11 cellular contexts compared by ENCODE assay signal in genomic region chr4:184513802-184514120, GRCh38. TPM values are rescaled to one million over a fixed set of nuclear protein-coding genes. Genes with fewer than 3 reads are reported as not detected.
DNase-seq lines count a peak whose midpoint lies in the region; ATAC-seq, FAIRE-seq and TF ChIP-seq lines count a peak whose summit lies in the region.
"Had no signal": no experiment of that assay in that cellular context is flagged by ENCODE, and none has a peak within 500 bp of the region (broad histone marks: within the 10 kb centered on the region; RNA-seq: fewer than 3 reads in every experiment).

No MANE protein-coding gene starts in this region.

- peaks cover 18% of the 10 kb centered on the region for H3K4me1 Mint-ChIP-seq in activated naive CD4-positive, alpha-beta T cell treated with anti-CD3 and anti-CD28 coated beads, Interleukin-2, amount 50 U/mL, for 24 hours

- TF ChIP-seq RAD21 in K562 (CRISPR knock-in tag; conservative IDR thresholded peaks at IDR 0.05 in 1 of 2, IDR thresholded peaks at IDR 0.05 in 1 of 2) = no peak

- no peak overlapping the region for H3K27ac ChIP-seq in K562 (ENCODE audit: extremely low read depth, low read depth, low read length)
- peak overlapping the region; percentile 21 to 48 (median 42) for H3K27ac ChIP-seq in upper lobe of left lung

- H3K4me3 ChIP-seq in K562 (no peak overlapping the region), upper lobe of left lung (no peak overlapping the region)

- no peak for TF ChIP-seq POLR2A in K562 (conservative IDR thresholded peaks at IDR 0.05)
- TF ChIP-seq POLR2A in upper lobe of left lung (IDR thresholded peaks at IDR 0.05) = no peak

- H3K27me3 ChIP-seq in K562 (ENCODE audit: control insufficient read depth in 2 of 2, insufficient read depth in 2 of 2, low read length in 2 of 2) (no peaks in the 10 kb centered on the region), upper lobe of left lung (no peaks in the 10 kb centered on the region)

- peaks cover 7% of the 10 kb centered on the region for H3K9me3 Mint-ChIP-seq in activated naive CD4-positive, alpha-beta T cell treated with anti-CD3 and anti-CD28 coated beads, Interleukin-2, amount 50 U/mL, for 24 hours

- H3K79me2 ChIP-seq in K562 (ENCODE audit: control insufficient read depth, insufficient read depth, low read length) = no peaks in the 10 kb centered on the region

- FAIRE-seq in K562 (lab: Jason Lieb, UNC) = no peak
- FAIRE-seq: islet of Langerhans had no signal

- H3K4me2 ChIP-seq in K562 (ENCODE audit: insufficient read depth, low read length) = peak overlapping the region; percentile 58; the same call in 1 of the 2 replicates

- POLR2A ChIA-PET in K562 (lab: Yijun Ruan, JAX) = interaction anchor here (0.6 kb wide), 1 partner anchor 203 kb away, joined by 3 read pairs; no protein-coding TSS in a partner anchor

- H3K36me3 ChIP-seq in K562 (ENCODE audit: control insufficient read depth, insufficient read depth, low read length) (no peaks in the 10 kb centered on the region), upper lobe of left lung (no peaks in the 10 kb centered on the region)

- no peak for TF ChIP-seq EP300 in K562 (IDR thresholded peaks at IDR 0.05; ENCODE audit: low read length)
- no peak for TF ChIP-seq EP300 in upper lobe of left lung (IDR thresholded peaks at IDR 0.05)

- H3K36me3 Mint-ChIP-seq in activated naive CD4-positive, alpha-beta T cell treated with anti-CD3 and anti-CD28 coated beads, Interleukin-2, amount 50 U/mL, for 24 hours = no peaks in the 10 kb centered on the region

- DNase-seq in activated naive CD4-positive, alpha-beta T cell treated with Interleukin-2 at 50 U/mL for 16 hours = no peak
- no peak for DNase-seq in K562 (ENCODE audit: extremely low read depth in 1 of 4, low spot score in 3 of 4)
- DNase-seq in upper lobe of left lung = no peak
- no peak for DNase-seq in COLO668 (lab: John Stamatoyannopoulos, UW; ENCODE audit: unreplicated experiment)
- DNase-seq in DMS153 (lab: John Stamatoyannopoulos, UW) = no peak
- no peak for DNase-seq in NCI-H2171 (lab: John Stamatoyannopoulos, UW)
- DNase-seq: cerebellar nuclear complex, NCI-H1048 had no signal

- WGBS in K562 (ENCODE audit: insufficient coverage, low coverage, missing lambda C conversion rate) = 43% methylated on average over 2 of the region's 2 CpGs
- WGBS in upper lobe of left lung, 2 donors = 58 to 60% methylated on average over 2 of the region's 2 CpGs

- TF ChIP-seq CTCF in K562 (IDR thresholded peaks at IDR 0.05 in 2 of 3, conservative IDR thresholded peaks at IDR 0.05 in 1 of 3; ENCODE audit: insufficient read depth in 2 of 3, low read depth in 1 of 3, low read length in 3 of 3) (no peak), upper lobe of left lung (IDR thresholded peaks at IDR 0.05) (no peak)

- in situ Hi-C loops in K562 (cut with MboI) = no loop called here

- H3K4me1 ChIP-seq in K562 (replicated peaks in 1 of 2; ENCODE audit: control insufficient read depth in 2 of 2, insufficient read depth in 2 of 2, low read length in 2 of 2) (peaks cover 0 to 11% of the 10 kb centered on the region in 2 experiments; a peak in 3 of 5 replicates), upper lobe of left lung (peaks cover 7 to 15% (median 12%) of the 10 kb centered on the region in 4 donors)

- no TSS peak for BruUV-seq in K562 (replicated peaks; lab: Mats Ljungman, UMichigan)

- CTCF ChIA-PET in K562 (lab: Yijun Ruan, JAX; ENCODE audit: low intra/inter-chr PET ratio) = no interaction called here

- H2AFZ ChIP-seq in K562 (ENCODE audit: low read depth, low read length) = peak overlapping the region; percentile 88

- no peaks in the 10 kb centered on the region for H3K9me1 ChIP-seq in K562 (ENCODE audit: control insufficient read depth, insufficient read depth, low read length)

- no peaks in the 10 kb centered on the region for H4K20me1 ChIP-seq in K562 (replicated peaks; ENCODE audit: control insufficient read depth, insufficient read depth, low read length)

- ATAC-seq in HG02938 (IDR thresholded peaks at IDR 0.05; ENCODE audit: unreplicated experiment) (peak; percentile 9), K562 (no peak), upper lobe of left lung (ENCODE audit: low FRiP score in 2 of 2) (no peak)

- no peaks in the 10 kb centered on the region for H3K27me3 Mint-ChIP-seq in activated naive CD4-positive, alpha-beta T cell treated with anti-CD3 and anti-CD28 coated beads, Interleukin-2, amount 50 U/mL, for 24 hours

- peak overlapping the region; percentile 42 for H3K4me3 Mint-ChIP-seq in activated naive CD4-positive, alpha-beta T cell treated with anti-CD3 and anti-CD28 coated beads, Interleukin-2, amount 50 U/mL, for 24 hours

- H3K27ac Mint-ChIP-seq in activated naive CD4-positive, alpha-beta T cell treated with anti-CD3 and anti-CD28 coated beads, Interleukin-2, amount 50 U/mL, for 24 hours = peak overlapping the region; percentile 83

- H3K9me3 ChIP-seq in K562 (replicated peaks; ENCODE audit: control insufficient read depth, insufficient read depth, low read depth, low read length) (no peaks in the 10 kb centered on the region), upper lobe of left lung (no peaks in the 10 kb centered on the region)

- intact Hi-C loops in K562 (cut with micrococcal nuclease) = no loop called here

- H3K9ac ChIP-seq in K562 (ENCODE audit: insufficient read depth in 1 of 2, low read depth in 2 of 2, low read length in 2 of 2) = no peak overlapping the region

TF ChIP-seq in K562, 482 proteins besides CTCF, POLR2A, EP300 and RAD21:
- TF ChIP-seq ZNF133 (CRISPR knock-in tag; IDR thresholded peaks at IDR 0.05) (no peak), SRSF7 (optimal IDR thresholded peaks at IDR 0.05; ENCODE audit: low read depth, low read length) (no peak), EHMT2 (IDR thresholded peaks at IDR 0.05) (no peak), PHF21A (IDR thresholded peaks at IDR 0.05; ENCODE audit: borderline replicate concordance, low read depth) (no peak)

RNA-seq across cellular contexts. Expression of gene IRF2, which starts 39.4 kb away (rescaled TPM):
- total RNA-seq in K562 (2011; cell fraction: chromatin; rRNA removed; ENCODE audit: low replicate concordance) = 15.6 and 19.2 TPM in 2 replicates
- total RNA-seq in K562 (2011; cell fraction: nucleolus; rRNA removed) = 10.3 and 10.7 TPM in 2 replicates
- total RNA-seq in K562 (2011; cell fraction: nucleoplasm; rRNA removed) = 10.5 and 12.5 TPM in 2 replicates
- 7.1 and 8.2 TPM in 2 replicates for total RNA-seq in K562 (2014; rRNA removed)
- total RNA-seq in K562 (2014; rRNA removed; fragmentation: Illumina TruSeq; extraction: Trizol) = 12.0 TPM in 2 replicates
- total RNA-seq in K562 (2015; rRNA removed; fragmentation: Illumina TruSeq; extraction: Trizol) = 9.9 and 10.2 TPM in 2 replicates
- total RNA-seq in K562 (2021) = 11.3 and 11.9 TPM in 2 replicates
- 11.3 and 15.3 TPM in 2 replicates for polyA plus RNA-seq in K562 (2011; rRNA removed)
- polyA plus RNA-seq in K562 (2011; cell fraction: cytosol; rRNA removed) = 11.6 and 13.5 TPM in 2 replicates
- polyA plus RNA-seq in K562 (2011; cell fraction: nucleus; rRNA removed) = 9.3 and 12.3 TPM in 2 replicates
- polyA plus RNA-seq in K562 (2012) = 10.6 and 13.8 TPM in 2 replicates
- 12.2 and 14.5 TPM in 2 replicates for polyA plus RNA-seq in K562 (2014; fragmentation: Illumina TruSeq; extraction: Trizol)
- 10 to 100 TPM in 1 of 2 experiments, 1 to 10 TPM in 1; 8.8 to 17.1 TPM for polyA plus RNA-seq in K562 (2014; fragmentation: Nextera tagmentation; extraction: Ambion mirVana)
- 8.4 and 9.4 TPM in 2 replicates for polyA plus RNA-seq in K562 (2014; rRNA removed)
- 18.1 and 18.7 TPM in 2 replicates for polyA minus RNA-seq in K562 (2011; rRNA and poly(A)+ RNA removed)
- 8.7 and 10.5 TPM in 2 replicates for polyA minus RNA-seq in K562 (2011; cell fraction: cytosol; rRNA and poly(A)+ RNA removed)
- polyA minus RNA-seq in K562 (2011; cell fraction: nucleus; rRNA and poly(A)+ RNA removed) = 7.4 and 19.0 TPM in 2 replicates
- 10 to 100 TPM; 25.5 to 46.1 (median 41.7) TPM for total RNA-seq in upper lobe of left lung
